In the genomic region with DNA sequence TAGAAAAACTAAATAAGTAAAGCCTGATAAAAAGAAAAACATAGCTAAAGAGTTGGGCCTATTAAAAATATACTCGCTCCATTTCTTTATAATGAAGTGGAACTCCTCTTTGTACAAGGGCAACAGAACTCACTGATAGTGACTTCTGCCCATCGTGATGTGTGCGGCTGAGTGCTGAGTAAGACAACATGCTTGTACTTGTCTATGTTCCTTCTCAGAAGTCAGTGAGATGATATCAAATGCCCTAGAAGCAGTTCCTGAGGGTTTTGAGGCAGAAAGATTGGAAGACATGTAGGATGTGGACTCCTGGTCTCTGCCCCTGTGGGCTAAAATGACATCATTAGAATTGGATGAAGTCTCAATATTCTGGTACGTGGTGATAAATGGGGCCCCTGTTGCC, we compare ENCODE assay signal across 24 cellular contexts.
"Had no signal": no experiment of that assay in that cellular context is flagged by ENCODE, and none has a peak within 500 bp of the region (broad histone marks: within the 10 kb centered on the region; RNA-seq: fewer than 3 reads in every experiment).

No MANE protein-coding gene starts in this region.

- H3K27me3 ChIP-seq: left lung, neutrophil, upper lobe of right lung had no signal

- DNase-seq: activated CD4-positive, alpha-beta T cell treated with anti-CD3 and anti-CD28 coated beads for 48 hours; activated CD4-positive, alpha-beta T cell treated with anti-CD3 and anti-CD28 coated beads, Interleukin-2, amount 50 U/mL, for 48 hours; activated CD8-positive, alpha-beta memory T cell treated with anti-CD3 and anti-CD28 coated beads, Interleukin-2, amount 50 U/mL, for 4 hours; activated effector memory CD4-positive, alpha-beta T cell treated with anti-CD3 and anti-CD28 coated beads, Interleukin-2, amount 50 U/mL, for 16 hours; activated naive CD4-positive, alpha-beta T cell treated with anti-CD3 and anti-CD28 coated beads, Interleukin-2, amount 10 ng/mL, durations not matched to agents 7 days and 5 days; activated T-cell treated with anti-CD3 and anti-CD28 coated beads, Interleukin-2, amount 50 U/mL, for 1 hour; amniotic stem cell; dermis blood vessel endothelial cell; effector CD4-positive, alpha-beta T cell; foreskin fibroblast; left lung; naive B cell; nephron progenitor cell; stimulated activated CD4-positive, alpha-beta T cell treated with anti-CD3 and anti-CD28 coated beads, Interleukin-4, amount 100 ng/mL, for 24 hours; SW 1271; T-helper 9 cell; upper lobe of right lung; WERI-Rb-1 had no signal

- H3K27ac ChIP-seq: left lung, neutrophil, upper lobe of right lung, WERI-Rb-1 had no signal

- H3K9me3 ChIP-seq: left lung, neutrophil, upper lobe of right lung had no signal

- ATAC-seq: activated CD4-positive, CD25-positive, alpha-beta regulatory T cell treated with anti-CD3 and anti-CD28 coated beads, Interleukin-2, amount 50 U/mL, for 24 hours; left lung; sciatic nerve; stimulated activated effector memory CD8-positive, alpha-beta T cell treated with anti-CD3 and anti-CD28 coated beads, Interleukin-12 subunit alpha, Interleukin-12 subunit beta, amount 100 ng/mL, for 72 hours; upper lobe of right lung had no signal

- H3K36me3 ChIP-seq: neutrophil had no signal

- H3K4me3 ChIP-seq: left lung, lung, skin epidermis, upper lobe of right lung had no signal
